ENCODE assay signal across 10 cellular contexts in genomic region chr12:124861492-124861891, GRCh38. TPM values are rescaled to one million over a fixed set of nuclear protein-coding genes. Genes with fewer than 3 reads are reported as not detected.
A peak's percentile ranks its signal among the peaks of the same experiment; 100 is the strongest.
DNase-seq lines count a peak whose midpoint lies in the region; ATAC-seq and TF ChIP-seq lines count a peak whose summit lies in the region.
"Had no signal": no experiment of that assay in that cellular context is flagged by ENCODE, and none has a peak within 500 bp of the region (broad histone marks: within the 10 kb centered on the region; RNA-seq: fewer than 3 reads in every experiment).

No MANE protein-coding gene starts in this region.

- DNase-seq in cerebellar cortex (ENCODE audit: low spot score) (peak; percentile 79), mesendoderm (peak; percentile 49), ecto neural progenitor cell (ENCODE audit: low spot score) (no peak), NCI-H2081 treated with DMSO at 0.1 percent for 48 hours (lab: John Stamatoyannopoulos, UW) (no peak)
- DNase-seq in activated CD4-positive, alpha-beta T cell treated with anti-CD3 and anti-CD28 coated beads for 36 hours = no peak
- no peak for DNase-seq in activated effector memory CD4-positive, alpha-beta T cell treated with Interleukin-2 at 50 U/mL for 16 hours
- DNase-seq: activated CD8-positive, alpha-beta memory T cell treated with anti-CD3 and anti-CD28 coated beads, Interleukin-2, amount 50 U/mL, for 48 hours; naive B cell had no signal

- H3K4ac ChIP-seq in mesendoderm (ENCODE audit: low read depth, low read length) = no peak overlapping the region

- no peaks in the 10 kb centered on the region for H3K9me3 Mint-ChIP-seq in activated CD4-positive, alpha-beta T cell treated with anti-CD3 and anti-CD28 coated beads for 36 hours (ENCODE audit: low read depth)
- H3K9me3 Mint-ChIP-seq: naive B cell had no signal

- H3K4me3 ChIP-seq in BLaER1 (peak overlapping the region; percentile 96), KMS-11 (IDR thresholded peaks at IDR 0.05; ENCODE audit: insufficient read depth, low read depth, low read length) (no peak overlapping the region), mesendoderm (ENCODE audit: low read length) (no peak overlapping the region)

- H2AFZ ChIP-seq in KMS-11 (ENCODE audit: low read depth) = no peak overlapping the region

- WGBS in mesendoderm (ENCODE audit: extremely low coverage, insufficient coverage, low lambda C conversion rate) = no CpG with 5 or more reads among the region's 9 CpGs

- H3K23ac ChIP-seq in mesendoderm (ENCODE audit: low read length) = no peak overlapping the region

- H2BK5ac ChIP-seq in mesendoderm (ENCODE audit: low read length) = no peak overlapping the region

- no peaks in the 10 kb centered on the region for H3K27me3 ChIP-seq in BLaER1
- no peaks in the 10 kb centered on the region for H3K27me3 ChIP-seq in KMS-11 (ENCODE audit: insufficient read depth, low read depth)
- no peaks in the 10 kb centered on the region for H3K27me3 ChIP-seq in mesendoderm (ENCODE audit: insufficient read depth, low read length, poor library complexity)

- no peaks in the 10 kb centered on the region for H3K27me3 Mint-ChIP-seq in activated CD4-positive, alpha-beta T cell treated with anti-CD3 and anti-CD28 coated beads for 36 hours
- H3K27me3 Mint-ChIP-seq: naive B cell had no signal

- peaks cover 88% of the 10 kb centered on the region for H3K4me1 ChIP-seq in BLaER1
- peaks cover 10% of the 10 kb centered on the region for H3K4me1 ChIP-seq in KMS-11 (ENCODE audit: low read depth, poor library complexity, severe bottlenecking)
- H3K4me1 ChIP-seq in mesendoderm (ENCODE audit: control insufficient read depth, low read depth, low read length) = no peaks in the 10 kb centered on the region

- H3K79me1 ChIP-seq in mesendoderm (ENCODE audit: low read length) = peaks cover 14% of the 10 kb centered on the region

- no peak overlapping the region for H2BK15ac ChIP-seq in mesendoderm (replicated peaks; ENCODE audit: low read depth)

- H3K36me3 ChIP-seq in BLaER1 (peaks cover 53% of the 10 kb centered on the region), KMS-11 (ENCODE audit: insufficient read depth) (no peaks in the 10 kb centered on the region), mesendoderm (ENCODE audit: control insufficient read depth, insufficient read depth, low read length) (no peaks in the 10 kb centered on the region)

- no peaks in the 10 kb centered on the region for H3K36me3 Mint-ChIP-seq in activated CD4-positive, alpha-beta T cell treated with anti-CD3 and anti-CD28 coated beads for 36 hours (ENCODE audit: low read depth)
- H3K36me3 Mint-ChIP-seq: naive B cell had no signal

- H3K56ac ChIP-seq in mesendoderm (ENCODE audit: low read length) = no peak overlapping the region

- no peak overlapping the region for H3K4me3 Mint-ChIP-seq in activated CD4-positive, alpha-beta T cell treated with anti-CD3 and anti-CD28 coated beads for 36 hours

- no peak for TF ChIP-seq CTCF in KMS-11 (conservative IDR thresholded peaks at IDR 0.05; ENCODE audit: low read depth, low read length)

- POLR2A ChIA-PET in activated CD4-positive, alpha-beta T cell treated with anti-CD3 and anti-CD28 coated beads for 36 hours (lab: Charles Lee) = interaction anchor here (0.9 kb wide), 1 partner anchor 8 kb away, joined by 3 read pairs; no protein-coding TSS in a partner anchor

- peak overlapping the region; percentile 97 for H3K9ac ChIP-seq in BLaER1
- H3K9ac ChIP-seq in KMS-11 = no peak overlapping the region
- no peak overlapping the region for H3K9ac ChIP-seq in mesendoderm (ENCODE audit: low read length)

- CTCF ChIA-PET in activated CD4-positive, alpha-beta T cell treated with anti-CD3 and anti-CD28 coated beads for 36 hours (lab: Charles Lee) = no interaction called here

- H2AK5ac ChIP-seq in mesendoderm (ENCODE audit: low read length) = no peak overlapping the region

- intact Hi-C loops in activated CD4-positive, alpha-beta T cell treated with anti-CD3 and anti-CD28 coated beads for 36 hours (cut with DNase I, micrococcal nuclease) = loop anchor here (5.0 kb wide), 2 partner anchors 56 to 294 kb away; partner anchors contain the start of gene NCOR2 (in 1 of the 2)

- H3K9me3 ChIP-seq in BLaER1 = no peaks in the 10 kb centered on the region

- no peak overlapping the region for H4K5ac ChIP-seq in mesendoderm (ENCODE audit: low read length)

- no peak overlapping the region for H3K18ac ChIP-seq in mesendoderm (ENCODE audit: low read length)

- no peak overlapping the region for H3K27ac ChIP-seq in BLaER1
- no peak overlapping the region for H3K27ac ChIP-seq in KMS-11
- H3K27ac ChIP-seq in mesendoderm (ENCODE audit: low read depth, low read length) = no peak overlapping the region

- peaks cover 21% of the 10 kb centered on the region for H3K4me1 Mint-ChIP-seq in activated CD4-positive, alpha-beta T cell treated with anti-CD3 and anti-CD28 coated beads for 36 hours

- no peak overlapping the region for H2BK120ac ChIP-seq in mesendoderm (ENCODE audit: low read depth, low read length)

- H3K27ac Mint-ChIP-seq in activated CD4-positive, alpha-beta T cell treated with anti-CD3 and anti-CD28 coated beads for 36 hours = no peak overlapping the region

- no peak for ATAC-seq in activated CD4-positive, alpha-beta T cell treated with anti-CD3 and anti-CD28 coated beads for 36 hours

- H4K20me1 ChIP-seq in BLaER1 (peaks cover 70% of the 10 kb centered on the region), KMS-11 (ENCODE audit: insufficient read depth) (no peaks in the 10 kb centered on the region)

- no peak overlapping the region for H4K8ac ChIP-seq in mesendoderm (ENCODE audit: low read depth, low read length)

- H3K79me2 ChIP-seq in KMS-11 (ENCODE audit: insufficient read depth, low read depth) = peaks cover 50% of the 10 kb centered on the region
- H3K79me2 ChIP-seq in mesendoderm (ENCODE audit: control insufficient read depth, insufficient read depth, low read length) = peaks cover 4% of the 10 kb centered on the region

- peak overlapping the region; percentile 92 for H3K4me2 ChIP-seq in BLaER1
- H3K4me2 ChIP-seq in KMS-11 = peak overlapping the region; percentile 80; the same call in 1 of the 2 replicates
- H3K4me2 ChIP-seq in mesendoderm (ENCODE audit: low read length) = no peak overlapping the region

RNA-seq across cellular contexts. Expression of gene SCARB1, which starts 2.2 kb away (rescaled TPM):
- polyA plus RNA-seq in mesendoderm (2013, experiment 1 of 2) = 55.4 TPM
- 56.4 TPM for polyA plus RNA-seq in mesendoderm (2013, experiment 2 of 2)
- total RNA-seq in activated CD4-positive, alpha-beta T cell treated with anti-CD3 and anti-CD28 coated beads for 36 hours = 10 to 100 TPM; 22.9 to 24.1 TPM

RNA-seq across cellular contexts. Expression of gene UBC, which starts 53.0 kb away (rescaled TPM):
- 737 TPM for polyA plus RNA-seq in mesendoderm (2013, experiment 1 of 2)
- polyA plus RNA-seq in mesendoderm (2013, experiment 2 of 2) = 751 TPM
- total RNA-seq in activated CD4-positive, alpha-beta T cell treated with anti-CD3 and anti-CD28 coated beads for 36 hours = 100 to 1,000 TPM; 809 to 936 TPM

Comparison
In these comparisons a context has a peak if more than half of its experiments do, and no peak if none do; other contexts are left out.
1. DNase-seq: peak in cerebellar cortex (single experiment) and mesendoderm (single experiment); none in activated CD4-positive, alpha-beta T cell treated with anti-CD3 and anti-CD28 coated beads for 36 hours (single experiment), ecto neural progenitor cell (single experiment), activated effector memory CD4-positive, alpha-beta T cell treated with Interleukin-2 at 50 U/mL for 16 hours (single experiment) and NCI-H2081 treated with DMSO at 0.1 percent for 48 hours (single experiment).